In genomic region chr3:100709840-100710235, GRCh38 we compare ENCODE assay signal across 8 cellular contexts. TPM values are rescaled to one million over a fixed set of nuclear protein-coding genes. Genes with fewer than 3 reads are reported as not detected.
DNase-seq lines count a peak whose midpoint lies in the region; ATAC-seq and TF ChIP-seq lines count a peak whose summit lies in the region.

No MANE protein-coding gene starts in this region.

- ATAC-seq in upper lobe of left lung (ENCODE audit: low FRiP score in 2 of 2), result peak in 1 of 2 donors; percentile 37
- ATAC-seq in GM18867 (IDR thresholded peaks at IDR 0.05; ENCODE audit: unreplicated experiment), result no peak

- peaks cover 6 to 12% (median 7%) of the 10 kb centered on the region in 4 donors for H3K36me3 ChIP-seq in upper lobe of left lung

- no peaks in the 10 kb centered on the region for H3K9me3 ChIP-seq in upper lobe of left lung

- no peaks in the 10 kb centered on the region for H3K27me3 ChIP-seq in upper lobe of left lung

- H3K4me3 ChIP-seq in foreskin fibroblast (ENCODE audit: low read depth in 1 of 2, low read length in 2 of 2), result peak overlapping the region; percentile 92 to 97
- H3K4me3 ChIP-seq in upper lobe of left lung, result peak overlapping the region; percentile 73 to 84 (median 80)

- TF ChIP-seq POLR2A in upper lobe of left lung (IDR thresholded peaks at IDR 0.05), result no peak

- H3K4me3 Mint-ChIP-seq in nephron progenitor cell, result peak overlapping the region; percentile 89

- peak overlapping the region; percentile 93 to 99 (median 95) for H3K27ac ChIP-seq in upper lobe of left lung

- H3K27ac Mint-ChIP-seq in nephron progenitor cell, result peak overlapping the region; percentile 94

- peak; percentile 3 for DNase-seq in SKM-1 (lab: John Stamatoyannopoulos, UW; ENCODE audit: unreplicated experiment)
- DNase-seq in SKM-1 treated with dmso at 0.1 percent for 144 hours (lab: John Stamatoyannopoulos, UW; ENCODE audit: unreplicated experiment), result no peak
- DNase-seq in NCI-H524 (lab: John Stamatoyannopoulos, UW), result peak; percentile 56 to 77
- peak; percentile 16 for DNase-seq in activated T-helper 1 cell treated with Interleukin-2 at 50 U/mL for 16 hours (ENCODE audit: low read depth)
- DNase-seq in foreskin fibroblast, result peak; percentile 12 to 58
- peak; percentile 74 for DNase-seq in nephron progenitor cell
- peak; percentile 24 to 87 for DNase-seq in upper lobe of left lung

- H3K9me3 Mint-ChIP-seq in nephron progenitor cell, result peaks cover 24% of the 10 kb centered on the region

- peaks cover 15 to 31% (median 23%) of the 10 kb centered on the region in 4 donors for H3K4me1 ChIP-seq in upper lobe of left lung

- H3K36me3 Mint-ChIP-seq in nephron progenitor cell (ENCODE audit: low read depth), result peaks cover 50% of the 10 kb centered on the region

- peaks cover 31% of the 10 kb centered on the region for H3K4me1 Mint-ChIP-seq in nephron progenitor cell

- no peak for TF ChIP-seq EP300 in upper lobe of left lung (IDR thresholded peaks at IDR 0.05)

- WGBS in upper lobe of left lung, 2 donors, result 1% methylated on average over 14 to 17 of the region's 23 CpGs

- peaks cover 42% of the 10 kb centered on the region for H3K27me3 Mint-ChIP-seq in nephron progenitor cell (ENCODE audit: low read depth, poor library complexity)

- TF ChIP-seq CTCF in foreskin fibroblast (IDR thresholded peaks at IDR 0.05; ENCODE audit: low read depth, low read length) (no peak), nephron progenitor cell (IDR thresholded peaks at IDR 0.05) (no peak), upper lobe of left lung (IDR thresholded peaks at IDR 0.05) (peak in 1 of 6 experiments; percentile 9)

RNA-seq across cellular contexts. Expression of gene TFG, which starts 0.5 kb away (rescaled TPM):
- total RNA-seq in upper lobe of left lung, result 10 to 100 TPM; 29.6 to 87.4 (median 55.9) TPM
